8 cellular contexts compared by ENCODE assay signal in the genomic region with DNA sequence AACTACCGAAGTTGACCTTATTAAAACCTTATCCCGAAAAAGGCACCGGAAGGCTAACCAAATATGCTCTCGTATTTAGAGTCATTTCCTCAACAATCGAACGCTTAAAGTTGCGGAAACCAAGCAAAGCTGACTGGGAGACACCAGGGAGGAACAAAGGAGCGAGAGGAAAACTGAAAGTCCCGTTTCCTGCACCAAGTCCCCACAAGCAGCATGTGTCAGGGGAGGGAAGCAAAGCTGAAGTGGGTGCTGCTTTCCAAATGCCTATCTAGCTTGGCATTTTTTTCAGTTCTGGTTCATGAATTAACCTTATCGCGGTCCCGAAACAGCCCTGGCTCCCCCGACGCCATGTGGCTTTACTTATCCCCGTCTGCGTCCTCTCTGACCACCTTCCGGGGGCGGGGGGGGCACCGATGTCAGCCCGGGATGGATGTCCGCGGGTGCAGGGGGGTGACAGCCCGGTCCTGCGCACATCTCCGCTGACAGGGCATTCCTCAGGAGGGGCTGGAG. TPM values are rescaled to one million over a fixed set of nuclear protein-coding genes. Genes with fewer than 3 reads are reported as not detected.
A peak's percentile ranks its signal among the peaks of the same experiment; 100 is the strongest.
DNase-seq lines count a peak whose midpoint lies in the region; ATAC-seq lines count a peak whose summit lies in the region.

No MANE protein-coding gene starts in this region.

- peak overlapping the region; percentile 53 for H3K27ac Mint-ChIP-seq in activated T-helper 17 cell treated with anti-CD3 and anti-CD28 coated beads, Interleukin-2, amount 50 U/mL, for 72 hours

- H3K9me3 ChIP-seq in neuronal stem cell (replicated peaks in 1 of 2; ENCODE audit: control insufficient read depth in 2 of 2, insufficient read depth in 1 of 2, low read depth in 1 of 2, low read length in 2 of 2) = peaks cover 0 to 3% of the 10 kb centered on the region in 2 donors

- H3K27me3 ChIP-seq in neuronal stem cell (ENCODE audit: control insufficient read depth in 3 of 3, insufficient read depth in 3 of 3, low read depth in 1 of 3, low read length in 3 of 3) = no peaks in the 10 kb centered on the region

- ATAC-seq in activated CD4-positive, CD25-positive, alpha-beta regulatory T cell treated with anti-CD3 and anti-CD28 coated beads, Interleukin-2, amount 50 U/mL, for 24 hours = peak; percentile 18 to 41
- ATAC-seq in activated T-helper 17 cell treated with anti-CD3 and anti-CD28 coated beads, Interleukin-2, amount 50 U/mL, for 72 hours (replicated peaks) = peak; percentile 81
- no peak for ATAC-seq in GM18861 (IDR thresholded peaks at IDR 0.05; ENCODE audit: unreplicated experiment)

- no peak for DNase-seq in activated CD4-positive, CD25-positive, alpha-beta regulatory T cell (lab: John Stamatoyannopoulos, UW)
- peak; percentile 54 for DNase-seq in KBM-7
- DNase-seq in glomerular visceral epithelial cell (ENCODE audit: extremely low spot score) = peak; percentile 62
- DNase-seq in neuronal stem cell (ENCODE audit: low spot score) = peak; percentile 35
- DNase-seq in NCI-H2107 treated with DMSO at 0.1 percent for 48 hours (lab: John Stamatoyannopoulos, UW; ENCODE audit: unreplicated experiment) = no peak

- H3K4ac ChIP-seq in neuronal stem cell (ENCODE audit: low read length) = no peak overlapping the region

- H3K27ac ChIP-seq in neuronal stem cell (replicated peaks; ENCODE audit: low read length) = peak overlapping the region; percentile 67

- no peaks in the 10 kb centered on the region for H3K36me3 Mint-ChIP-seq in activated T-helper 17 cell treated with anti-CD3 and anti-CD28 coated beads, Interleukin-2, amount 50 U/mL, for 72 hours (ENCODE audit: low read depth)

- in situ Hi-C loops in KBM-7 (cut with MboI; ENCODE audit: low pct_unique_long_range_greater_than_20kb, low sequenced_read_pairs) = no loop called here

- H3K4me1 ChIP-seq in neuronal stem cell (ENCODE audit: control insufficient read depth in 2 of 2, insufficient read depth in 1 of 2, low read depth in 1 of 2, low read length in 2 of 2) = peaks cover 49 to 67% of the 10 kb centered on the region in 2 donors

- H3K23ac ChIP-seq in neuronal stem cell (ENCODE audit: low read depth, low read length, poor library complexity) = no peak overlapping the region

- no peaks in the 10 kb centered on the region for H3K9me3 Mint-ChIP-seq in activated T-helper 17 cell treated with anti-CD3 and anti-CD28 coated beads, Interleukin-2, amount 50 U/mL, for 72 hours

- no peak overlapping the region for H4K91ac ChIP-seq in neuronal stem cell (ENCODE audit: low read depth, low read length, poor library complexity)

- H2AK5ac ChIP-seq in neuronal stem cell (ENCODE audit: low read depth, low read length) = peak overlapping the region; percentile 24

- peaks cover 14% of the 10 kb centered on the region for H3K79me1 ChIP-seq in neuronal stem cell (ENCODE audit: low read depth, low read length)

- peak overlapping the region; percentile 71 for H3K9ac ChIP-seq in neuronal stem cell (ENCODE audit: low read depth, low read length, poor library complexity)

- H3K27me3 Mint-ChIP-seq in activated T-helper 17 cell treated with anti-CD3 and anti-CD28 coated beads, Interleukin-2, amount 50 U/mL, for 72 hours = no peaks in the 10 kb centered on the region

- H3K4me3 ChIP-seq in neuronal stem cell (ENCODE audit: low read length in 2 of 2) = peak overlapping the region; percentile 40 to 46

- WGBS in neuronal stem cell (ENCODE audit: extremely low coverage in 2 of 2, insufficient read length in 2 of 2, insufficient replicate concordance in 1 of 2), 2 donors = no CpG with 5 or more reads among the region's 25 CpGs

- H3K4me2 ChIP-seq in neuronal stem cell (ENCODE audit: insufficient read depth, low read length, poor library complexity, severe bottlenecking) = peak overlapping the region; percentile 84

- peaks cover 2 to 7% of the 10 kb centered on the region in 2 donors for H3K36me3 ChIP-seq in neuronal stem cell (replicated peaks in 1 of 2; ENCODE audit: control insufficient read depth in 2 of 2, insufficient read depth in 2 of 2, low read length in 2 of 2)

- no peak overlapping the region for H2BK12ac ChIP-seq in neuronal stem cell (ENCODE audit: low read length)

- H3K14ac ChIP-seq in neuronal stem cell (ENCODE audit: low read length) = peak overlapping the region; percentile 14

- H4K8ac ChIP-seq in neuronal stem cell (ENCODE audit: low read depth, low read length) = no peak overlapping the region

- H3K4me3 Mint-ChIP-seq in activated T-helper 17 cell treated with anti-CD3 and anti-CD28 coated beads, Interleukin-2, amount 50 U/mL, for 72 hours = peak overlapping the region; percentile 82

- H2BK120ac ChIP-seq in neuronal stem cell (ENCODE audit: low read depth, low read length) = no peak overlapping the region

- H3K4me1 Mint-ChIP-seq in activated T-helper 17 cell treated with anti-CD3 and anti-CD28 coated beads, Interleukin-2, amount 50 U/mL, for 72 hours = peaks cover 44% of the 10 kb centered on the region

- no peak overlapping the region for H2BK15ac ChIP-seq in neuronal stem cell (ENCODE audit: low read length)

- H2BK5ac ChIP-seq in neuronal stem cell (ENCODE audit: low read length) = no peak overlapping the region

- H2AFZ ChIP-seq in neuronal stem cell (ENCODE audit: low read length) = peak overlapping the region; percentile 65

- H3K18ac ChIP-seq in neuronal stem cell (ENCODE audit: low read length) = peak overlapping the region; percentile 73

RNA-seq across cellular contexts. Expression of a gene that starts 44.1 kb away (rescaled TPM):
- total RNA-seq in activated T-helper 17 cell treated with anti-CD3 and anti-CD28 coated beads, Interleukin-2, amount 50 U/mL, for 72 hours = 10 to 100 TPM in 1 of 2 donors, 1 to 10 TPM in 1; 3.7 to 22.8 TPM
- 40.4 TPM for polyA plus RNA-seq in neuronal stem cell (2013, experiment 1 of 2)
- polyA plus RNA-seq in neuronal stem cell (2013, experiment 2 of 2) = 42.5 TPM

Comparison
In these comparisons a context has a peak if more than half of its experiments do, and no peak if none do; other contexts are left out.
1. DNase-seq: peak in KBM-7 (single experiment), glomerular visceral epithelial cell (single experiment) and neuronal stem cell (single experiment); none in activated CD4-positive, CD25-positive, alpha-beta regulatory T cell (0 of 4) and NCI-H2107 treated with DMSO at 0.1 percent for 48 hours (single experiment).